ENCODE assay signal across 20 cellular contexts in genomic region chr9:110864011-110864410, GRCh38.
DNase-seq lines count a peak whose midpoint lies in the region; ATAC-seq, FAIRE-seq and TF ChIP-seq lines count a peak whose summit lies in the region.
"Had no signal": no experiment of that assay in that cellular context is flagged by ENCODE, and none has a peak within 500 bp of the region (broad histone marks: within the 10 kb centered on the region; RNA-seq: fewer than 3 reads in every experiment).

No MANE protein-coding gene starts in this region.

- no peak overlapping the region for H2AK5ac ChIP-seq in trophoblast cell (ENCODE audit: low read length)

- H2AFZ ChIP-seq in trophoblast cell (ENCODE audit: insufficient read depth, low read length, poor library complexity) = no peak overlapping the region

- H3K9me3 ChIP-seq in RWPE2 (ENCODE audit: severe bottlenecking) = peaks cover 6% of the 10 kb centered on the region
- H3K9me3 ChIP-seq in trophoblast cell (ENCODE audit: insufficient read depth, low read depth, low read length) = peaks cover 6% of the 10 kb centered on the region
- H3K9me3 ChIP-seq: HAP-1 had no signal

- H3K79me1 ChIP-seq in trophoblast cell (ENCODE audit: low read length) = no peaks in the 10 kb centered on the region

- no peak overlapping the region for H2BK5ac ChIP-seq in trophoblast cell (ENCODE audit: low read depth, low read length, poor library complexity)

- no peak overlapping the region for H3K14ac ChIP-seq in trophoblast cell (ENCODE audit: low read length)

- no peaks in the 10 kb centered on the region for H3K4me1 ChIP-seq in RWPE2 (ENCODE audit: insufficient read depth, poor library complexity, severe bottlenecking)
- no peaks in the 10 kb centered on the region for H3K4me1 ChIP-seq in trophoblast cell (ENCODE audit: control insufficient read depth in 1 of 2, insufficient read depth in 2 of 2, low read length in 2 of 2)
- H3K4me1 ChIP-seq: A549, Caco-2, HAP-1 had no signal

- no peak for FAIRE-seq in HTR-8/SVneo (lab: Jason Lieb, UNC)
- FAIRE-seq: A549, D721Med, GM12891, GM19239, H1 had no signal

- no CpG with 5 or more reads among the region's 2 CpGs for WGBS in trophoblast cell (ENCODE audit: extremely low coverage, insufficient coverage, insufficient read length)

- H3K27ac ChIP-seq in RWPE2 (ENCODE audit: poor library complexity, severe bottlenecking) = no peak overlapping the region
- H3K27ac ChIP-seq in trophoblast cell (ENCODE audit: low read depth, low read length) = no peak overlapping the region
- H3K27ac ChIP-seq: 22Rv1, A549, C4-2B, HL-60 had no signal

- H2BK12ac ChIP-seq in trophoblast cell (ENCODE audit: low read length) = no peak overlapping the region

- no peak overlapping the region for H3K9ac ChIP-seq in trophoblast cell (ENCODE audit: low read length)

- H3K4me2 ChIP-seq in trophoblast cell (ENCODE audit: low read length) = no peak overlapping the region
- H3K4me2 ChIP-seq: A549 had no signal

- no peak overlapping the region for H3K18ac ChIP-seq in trophoblast cell (ENCODE audit: low read length)

- H4K91ac ChIP-seq in trophoblast cell (ENCODE audit: low read depth, low read length) = no peak overlapping the region

- H2BK120ac ChIP-seq in trophoblast cell (ENCODE audit: insufficient read depth, low read length, poor library complexity) = no peak overlapping the region

- ATAC-seq in RWPE2 (ENCODE audit: low read depth) (peak; percentile 31; the same call in 1 of the 3 replicates), HG02885 (IDR thresholded peaks at IDR 0.05; ENCODE audit: poor library complexity, unreplicated experiment) (no peak)
- ATAC-seq: A549 had no signal

- H3K27me3 ChIP-seq in RWPE2 (ENCODE audit: insufficient read depth, poor library complexity, severe bottlenecking) (no peaks in the 10 kb centered on the region), trophoblast cell (ENCODE audit: insufficient read depth, low read length) (no peaks in the 10 kb centered on the region)

- no peak overlapping the region for H4K8ac ChIP-seq in trophoblast cell (ENCODE audit: low read depth, low read length)

- H3K4me3 ChIP-seq in RWPE2 (ENCODE audit: severe bottlenecking) (no peak overlapping the region), trophoblast cell (ENCODE audit: low read depth, low read length) (no peak overlapping the region)
- H3K4me3 ChIP-seq: A549, HAP-1 had no signal

- no peak for TF ChIP-seq CTCF in RWPE2 (IDR thresholded peaks at IDR 0.05; ENCODE audit: poor library complexity, severe bottlenecking)

- DNase-seq in EH (ENCODE audit: low read depth) = peak; percentile 70
- peak; percentile 23 for DNase-seq in HTR-8/SVneo (ENCODE audit: insufficient read length, low spot score)
- DNase-seq in RWPE2 (ENCODE audit: low spot score) = no peak
- peak; percentile 17 to 21 for DNase-seq in trophoblast cell
- DNase-seq in activated naive CD4-positive, alpha-beta T cell treated with Interleukin-2 at 50 U/mL for 16 hours = no peak
- no peak for DNase-seq in NCI-H526 treated with DMSO at 0.1 percent for 48 hours (lab: John Stamatoyannopoulos, UW)
- DNase-seq in iPS-NIHi7 (ENCODE audit: extremely low spot score) = no peak
- DNase-seq: AML-193; Caco-2; CD4-positive, alpha-beta T cell had no signal

- H4K12ac ChIP-seq in trophoblast cell (ENCODE audit: low read depth, low read length) = no peak overlapping the region

- H3K4ac ChIP-seq in trophoblast cell (ENCODE audit: low read depth, low read length) = no peak overlapping the region

- no peak overlapping the region for H3K23ac ChIP-seq in trophoblast cell (ENCODE audit: low read length)

- H3K36me3 ChIP-seq in RWPE2 (ENCODE audit: low read depth) (no peaks in the 10 kb centered on the region), trophoblast cell (ENCODE audit: control insufficient read depth in 1 of 2, insufficient read depth in 2 of 2, low read length in 2 of 2) (peaks cover 2 to 4% of the 10 kb centered on the region in 2 experiments)
- H3K36me3 ChIP-seq: HAP-1 had no signal

- no peaks in the 10 kb centered on the region for H3K79me2 ChIP-seq in trophoblast cell (ENCODE audit: control insufficient read depth, insufficient read depth, low read length, poor library complexity)

Comparison
In these comparisons a context has a peak if more than half of its experiments do, and no peak if none do; other contexts are left out.
1. DNase-seq: peak in EH (single experiment), HTR-8/SVneo (single experiment) and trophoblast cell (2 of 2); none in RWPE2 (single experiment), activated naive CD4-positive, alpha-beta T cell treated with Interleukin-2 at 50 U/mL for 16 hours (single experiment), NCI-H526 treated with DMSO at 0.1 percent for 48 hours (single experiment) and iPS-NIHi7 (single experiment).